8 cellular contexts compared by ENCODE assay signal in the genomic region with DNA sequence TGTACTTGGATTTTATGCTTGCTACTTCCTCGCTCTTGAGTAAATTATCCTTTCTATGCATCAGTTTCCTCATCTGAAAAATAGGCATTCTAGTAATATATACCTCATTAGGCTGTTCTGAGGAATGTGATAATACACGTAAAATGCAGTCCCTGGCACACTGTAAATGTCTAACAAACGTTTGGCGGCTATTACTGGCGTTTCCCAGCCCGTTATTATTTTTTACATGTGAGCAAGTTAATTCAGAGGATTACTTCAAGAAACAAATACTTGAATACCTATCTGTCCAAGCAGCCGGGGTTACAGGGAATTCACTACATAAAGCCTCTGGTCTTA. TPM values are rescaled to one million over a fixed set of nuclear protein-coding genes. Genes with fewer than 3 reads are reported as not detected.
DNase-seq lines count a peak whose midpoint lies in the region; ATAC-seq, FAIRE-seq and TF ChIP-seq lines count a peak whose summit lies in the region.

No MANE protein-coding gene starts in this region.

- TF ChIP-seq POLR2A in HepG2 (IDR thresholded peaks at IDR 0.05; ENCODE audit: insufficient read depth in 1 of 2, low read depth in 2 of 2, low read length in 2 of 2), result no peak
- no peak for TF ChIP-seq POLR2A in testis (IDR thresholded peaks at IDR 0.05)

- TSS peak; percentile 90 for BruUV-seq in HepG2 (replicated peaks; lab: Mats Ljungman, UMichigan)

- under 1% methylated on average over 7 of the region's 7 CpGs for WGBS in HepG2 (ENCODE audit: low lambda C conversion rate)
- 0 to 1% methylated on average over 7 of the region's 7 CpGs for WGBS in testis, 2 donors

- ATAC-seq in HepG2 (no peak), HG02798 (IDR thresholded peaks at IDR 0.05; ENCODE audit: poor library complexity, unreplicated experiment) (no peak)

- H3K79me2 ChIP-seq in HepG2 (ENCODE audit: insufficient read depth, low read length), result peaks cover 54% of the 10 kb centered on the region

- no peak for DNase-seq in activated CD4-positive, alpha-beta T cell treated with anti-CD3 and anti-CD28 coated beads, Interleukin-2, amount 10 ng/mL, durations not matched to agents 24 days and 14 days
- no peak for DNase-seq in activated CD4-positive, alpha-beta T cell treated with anti-CD3 and anti-CD28 coated beads for 1 hour
- DNase-seq in ascending aorta (ENCODE audit: low spot score in 2 of 2) (no peak), HepG2 (ENCODE audit: low spot score) (no peak), testis (no peak), NCI-H748 treated with DMSO at 0.1 percent for 48 hours (lab: John Stamatoyannopoulos, UW) (no peak)
- no peak for DNase-seq in activated effector memory CD4-positive, alpha-beta T cell treated with anti-CD3 and anti-CD28 coated beads, Interleukin-2, amount 50 U/mL, for 16 hours

- no peaks in the 10 kb centered on the region for H3K27me3 Mint-ChIP-seq in activated CD4-positive, alpha-beta T cell treated with anti-CD3 and anti-CD28 coated beads, Interleukin-2, amount 10 ng/mL, durations not matched to agents 24 days and 14 days

- H4K20me1 ChIP-seq in HepG2 (ENCODE audit: insufficient read depth, low read length), result peaks cover 8% of the 10 kb centered on the region; the same call in 1 of the 2 replicates

- TF ChIP-seq EP300 in HepG2 (IDR thresholded peaks at IDR 0.05; ENCODE audit: low read depth in 2 of 2, low read length in 2 of 2), result no peak
- no peak for TF ChIP-seq EP300 in HepG2 (CRISPR knock-in tag; IDR thresholded peaks at IDR 0.05; ENCODE audit: borderline replicate concordance)

- intact Hi-C loops in activated CD4-positive, alpha-beta T cell treated with anti-CD3 and anti-CD28 coated beads, Interleukin-2, amount 10 ng/mL, durations not matched to agents 24 days and 14 days (cut with micrococcal nuclease), result loop anchor here (1.0 to 10.0 kb wide), 4 partner anchors 7 to 858 kb away; a partner anchor contains a TSS
- intact Hi-C loops in ascending aorta (cut with DNase I), result loop anchor here (2.0 to 5.0 kb wide), 3 partner anchors 62 to 856 kb away; a partner anchor contains a TSS
- intact Hi-C loops in HepG2 (cut with micrococcal nuclease; ENCODE audit: unreplicated experiment), result loop anchor here (1.0 kb wide), 1 partner anchor 8 kb away; no protein-coding TSS in a partner anchor
- intact Hi-C loops in testis (cut with DNase I; ENCODE audit: low total_unique reads), result no loop called here

- H3K4me3 Mint-ChIP-seq in activated CD4-positive, alpha-beta T cell treated with anti-CD3 and anti-CD28 coated beads, Interleukin-2, amount 10 ng/mL, durations not matched to agents 24 days and 14 days, result peak overlapping the region; percentile 92

- H3K36me3 ChIP-seq in ascending aorta, result peaks cover 0 to 21% of the 10 kb centered on the region in 2 donors
- peaks cover 12 to 19% of the 10 kb centered on the region in 2 experiments for H3K36me3 ChIP-seq in HepG2 (replicated peaks in 1 of 2; ENCODE audit: control insufficient read depth in 1 of 2, insufficient read depth in 2 of 2, low read length in 2 of 2)
- no peaks in the 10 kb centered on the region for H3K36me3 ChIP-seq in testis (ENCODE audit: low read depth, missing control alignments)

- peak overlapping the region; percentile 100 for H3K27ac Mint-ChIP-seq in activated CD4-positive, alpha-beta T cell treated with anti-CD3 and anti-CD28 coated beads, Interleukin-2, amount 10 ng/mL, durations not matched to agents 24 days and 14 days

- CTCF ChIA-PET in HepG2 (lab: Yijun Ruan, JAX; ENCODE audit: low intra/inter-chr PET ratio, low total read pairs), result no interaction called here

- H3K9me3 Mint-ChIP-seq in activated CD4-positive, alpha-beta T cell treated with anti-CD3 and anti-CD28 coated beads, Interleukin-2, amount 10 ng/mL, durations not matched to agents 24 days and 14 days, result no peaks in the 10 kb centered on the region

- peak overlapping the region; percentile 88 for H3K4me2 ChIP-seq in HepG2 (ENCODE audit: low read depth, low read length)

- H3K4me1 ChIP-seq in ascending aorta (peaks cover 0 to 13% of the 10 kb centered on the region in 2 donors), HepG2 (ENCODE audit: insufficient read depth, low read length) (peaks cover 38% of the 10 kb centered on the region), testis (peaks cover 16% of the 10 kb centered on the region)

- in situ Hi-C loops in HepG2 (cut with HindIII; ENCODE audit: extremely low pct_ligation_motif_present, low pct_unique_long_range_greater_than_20kb), result loop anchor here (25.0 kb wide), 1 partner anchor 851 kb away; a partner anchor contains a TSS

- H3K9me3 ChIP-seq in ascending aorta, result no peaks in the 10 kb centered on the region
- H3K9me3 ChIP-seq in HepG2 (ENCODE audit: low read length), result no peaks in the 10 kb centered on the region
- no peaks in the 10 kb centered on the region for H3K9me3 ChIP-seq in testis

- H3K27me3 ChIP-seq in ascending aorta, result no peaks in the 10 kb centered on the region
- H3K27me3 ChIP-seq in HepG2 (ENCODE audit: control insufficient read depth in 1 of 2, insufficient read depth in 2 of 2, low read length in 2 of 2), result peaks cover 0 to 7% of the 10 kb centered on the region in 2 experiments; a peak in 2 of 5 replicates
- no peaks in the 10 kb centered on the region for H3K27me3 ChIP-seq in testis

- FAIRE-seq in HepG2 (lab: Jason Lieb, UNC), result no peak

- H3K4me3 ChIP-seq in ascending aorta, result peak overlapping the region; percentile 69 to 73
- peak overlapping the region; percentile 85 to 100 (median 99) for H3K4me3 ChIP-seq in HepG2 (replicated peaks in 1 of 3; ENCODE audit: insufficient read depth in 1 of 3, low read depth in 2 of 3, low read length in 3 of 3)
- peak overlapping the region; percentile 94 to 96 for H3K4me3 ChIP-seq in testis

- H2AFZ ChIP-seq in HepG2 (ENCODE audit: low read length), result peak overlapping the region; percentile 100

- peaks cover 21% of the 10 kb centered on the region for H3K36me3 Mint-ChIP-seq in activated CD4-positive, alpha-beta T cell treated with anti-CD3 and anti-CD28 coated beads, Interleukin-2, amount 10 ng/mL, durations not matched to agents 24 days and 14 days (ENCODE audit: low read depth)

- H3K9ac ChIP-seq in HepG2 (ENCODE audit: insufficient read depth, low read depth, low read length), result peak overlapping the region; percentile 100

- TF ChIP-seq CTCF in ascending aorta (IDR thresholded peaks at IDR 0.05) (no peak), HepG2 (CRISPR knock-in tag; IDR thresholded peaks at IDR 0.05) (no peak), testis (IDR thresholded peaks at IDR 0.05) (no peak)

- POLR2A ChIA-PET in HepG2 (lab: Yijun Ruan, JAX), result interaction anchor here (6.5 kb wide), 1 partner anchor 7 kb away, joined by 43 read pairs; a partner anchor contains a TSS

- H3K27ac ChIP-seq in ascending aorta (peak overlapping the region; percentile 94 to 96), HepG2 (ENCODE audit: extremely low read length, insufficient read depth, low read length) (peak overlapping the region; percentile 100), testis (peak overlapping the region; percentile 95 to 99)

- peaks cover 22% of the 10 kb centered on the region for H3K4me1 Mint-ChIP-seq in activated CD4-positive, alpha-beta T cell treated with anti-CD3 and anti-CD28 coated beads, Interleukin-2, amount 10 ng/mL, durations not matched to agents 24 days and 14 days

- TF ChIP-seq RAD21 in HepG2 (CRISPR knock-in tag; IDR thresholded peaks at IDR 0.05), result no peak

RNA-seq across cellular contexts. Expression of a gene that starts 0.6 kb away (rescaled TPM):
- 20.8 and 25.5 TPM in 2 replicates for total RNA-seq in activated CD4-positive, alpha-beta T cell treated with anti-CD3 and anti-CD28 coated beads, Interleukin-2, amount 10 ng/mL, durations not matched to agents 24 days and 14 days
- 12.2 TPM for total RNA-seq in ascending aorta
- total RNA-seq in HepG2 (2016; rRNA removed; fragmentation: Illumina TruSeq; extraction: Trizol), result 28.8 and 35.6 TPM in 2 replicates
- total RNA-seq in HepG2 (2016; cell fraction: cytosol; rRNA removed; fragmentation: Illumina TruSeq; extraction: Trizol; ENCODE audit: low read depth), result 13.5 and 14.5 TPM in 2 replicates
- total RNA-seq in HepG2 (2016; cell fraction: insoluble cytoplasmic fraction; rRNA removed; fragmentation: Illumina TruSeq; extraction: Trizol), result 30.8 and 40.4 TPM in 2 replicates
- total RNA-seq in HepG2 (2016; cell fraction: membrane; rRNA removed; fragmentation: Illumina TruSeq; extraction: Trizol), result 17.9 and 19.2 TPM in 2 replicates
- 16.1 and 20.5 TPM in 2 replicates for total RNA-seq in HepG2 (2016; cell fraction: nucleus; rRNA removed; fragmentation: Illumina TruSeq; extraction: Trizol)
- 21.6 and 24.7 TPM in 2 replicates for polyA plus RNA-seq in HepG2 (2011; rRNA removed)
- polyA plus RNA-seq in HepG2 (2011; cell fraction: cytosol; rRNA removed), result 10.0 and 13.2 TPM in 2 replicates
- polyA plus RNA-seq in HepG2 (2011; cell fraction: nucleus; rRNA removed), result 9.5 and 13.6 TPM in 2 replicates
- polyA plus RNA-seq in HepG2 (2012), result 28.0 and 30.9 TPM in 2 replicates
- 4.6 and 4.9 TPM in 2 replicates for polyA plus RNA-seq in HepG2 (2016; cell fraction: cytosol; fragmentation: Illumina TruSeq; extraction: Trizol; ENCODE audit: low read depth)
- 31.3 and 31.7 TPM in 2 replicates for polyA plus RNA-seq in HepG2 (2016; cell fraction: insoluble cytoplasmic fraction; fragmentation: Illumina TruSeq; extraction: Trizol; ENCODE audit: low read depth)
- polyA plus RNA-seq in HepG2 (2016; cell fraction: membrane; fragmentation: Illumina TruSeq; extraction: Trizol; ENCODE audit: low read depth), result 5.2 and 7.1 TPM in 2 replicates
- polyA plus RNA-seq in HepG2 (2016; cell fraction: nucleus; fragmentation: Illumina TruSeq; extraction: Trizol; ENCODE audit: insufficient read depth, low read depth), result 19.7 and 25.5 TPM in 2 replicates
- polyA minus RNA-seq in HepG2 (2011; rRNA and poly(A)+ RNA removed; ENCODE audit: low replicate concordance), result 6.4 and 9.7 TPM in 2 replicates
- 14.1 and 14.5 TPM in 2 replicates for polyA minus RNA-seq in HepG2 (2011; cell fraction: cytosol; rRNA and poly(A)+ RNA removed)
- polyA minus RNA-seq in HepG2 (2011; cell fraction: nucleus; rRNA and poly(A)+ RNA removed), result 27.2 and 30.3 TPM in 2 replicates
- total RNA-seq in testis, result 10 to 100 TPM; 32.6 to 35.4 TPM
- polyA plus RNA-seq in testis (ENCODE audit: insufficient read depth, low read depth, low replicate concordance), result 28.5 TPM

RNA-seq across cellular contexts. Expression of a gene that starts 7.2 kb away (rescaled TPM):
- 26.2 and 26.5 TPM in 2 replicates for total RNA-seq in activated CD4-positive, alpha-beta T cell treated with anti-CD3 and anti-CD28 coated beads, Interleukin-2, amount 10 ng/mL, durations not matched to agents 24 days and 14 days
- total RNA-seq in ascending aorta, result 30.1 TPM
- total RNA-seq in HepG2 (2016; rRNA removed; fragmentation: Illumina TruSeq; extraction: Trizol), result 22.9 and 27.0 TPM in 2 replicates
- total RNA-seq in HepG2 (2016; cell fraction: cytosol; rRNA removed; fragmentation: Illumina TruSeq; extraction: Trizol; ENCODE audit: low read depth), result 4.1 and 4.4 TPM in 2 replicates
- 22.6 and 23.2 TPM in 2 replicates for total RNA-seq in HepG2 (2016; cell fraction: insoluble cytoplasmic fraction; rRNA removed; fragmentation: Illumina TruSeq; extraction: Trizol)
- 14.4 and 14.7 TPM in 2 replicates for total RNA-seq in HepG2 (2016; cell fraction: membrane; rRNA removed; fragmentation: Illumina TruSeq; extraction: Trizol)
- total RNA-seq in HepG2 (2016; cell fraction: nucleus; rRNA removed; fragmentation: Illumina TruSeq; extraction: Trizol), result 18.8 and 20.1 TPM in 2 replicates
- polyA plus RNA-seq in HepG2 (2011; rRNA removed), result 12.7 and 13.4 TPM in 2 replicates
- 10.5 and 11.2 TPM in 2 replicates for polyA plus RNA-seq in HepG2 (2011; cell fraction: cytosol; rRNA removed)
- polyA plus RNA-seq in HepG2 (2011; cell fraction: nucleus; rRNA removed), result 11.8 and 12.4 TPM in 2 replicates
- 13.4 and 13.9 TPM in 2 replicates for polyA plus RNA-seq in HepG2 (2012)
- polyA plus RNA-seq in HepG2 (2016; cell fraction: cytosol; fragmentation: Illumina TruSeq; extraction: Trizol; ENCODE audit: low read depth), result 1.4 TPM in 2 replicates
- 20.3 and 22.7 TPM in 2 replicates for polyA plus RNA-seq in HepG2 (2016; cell fraction: insoluble cytoplasmic fraction; fragmentation: Illumina TruSeq; extraction: Trizol; ENCODE audit: low read depth)
- 6.8 and 6.9 TPM in 2 replicates for polyA plus RNA-seq in HepG2 (2016; cell fraction: membrane; fragmentation: Illumina TruSeq; extraction: Trizol; ENCODE audit: low read depth)
- polyA plus RNA-seq in HepG2 (2016; cell fraction: nucleus; fragmentation: Illumina TruSeq; extraction: Trizol; ENCODE audit: insufficient read depth, low read depth), result 27.0 and 31.2 TPM in 2 replicates
- 27.6 and 32.1 TPM in 2 replicates for polyA minus RNA-seq in HepG2 (2011; rRNA and poly(A)+ RNA removed; ENCODE audit: low replicate concordance)
- 12.0 and 15.4 TPM in 2 replicates for polyA minus RNA-seq in HepG2 (2011; cell fraction: cytosol; rRNA and poly(A)+ RNA removed)
- 14.9 and 16.4 TPM in 2 replicates for polyA minus RNA-seq in HepG2 (2011; cell fraction: nucleus; rRNA and poly(A)+ RNA removed)
- 10 to 100 TPM; 10.8 to 16.3 TPM for total RNA-seq in testis
- 7.3 TPM for polyA plus RNA-seq in testis (ENCODE audit: insufficient read depth, low read depth, low replicate concordance)
